In the genomic region with DNA sequence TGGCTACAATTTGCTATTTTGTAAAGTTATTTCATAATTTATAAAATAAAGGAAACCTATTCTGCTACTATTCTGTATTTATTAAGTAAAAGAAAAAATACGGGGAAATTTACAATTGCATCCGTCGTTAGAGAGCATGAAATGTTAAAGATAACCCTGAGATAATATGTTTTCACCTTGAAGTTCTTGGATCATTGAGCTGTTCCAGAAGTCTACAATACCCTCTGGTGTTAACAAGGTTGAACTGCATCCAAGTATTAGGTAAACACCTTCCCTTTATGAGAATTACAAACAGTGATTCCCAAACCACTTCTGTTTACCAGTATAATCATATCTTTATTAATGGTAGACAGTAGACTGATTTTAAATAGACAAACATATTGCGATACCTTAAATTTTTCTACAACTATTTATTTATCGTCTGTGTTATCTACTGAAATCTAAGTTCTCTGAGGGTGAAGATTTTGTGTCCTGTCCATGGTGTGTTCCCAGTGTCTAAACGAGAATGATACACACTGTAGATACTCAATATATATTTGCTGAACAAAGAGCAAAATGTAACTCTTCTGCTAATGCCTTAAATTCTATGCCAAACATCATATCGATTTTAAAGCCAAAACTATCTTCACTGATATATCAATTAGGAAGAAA, we compare ENCODE assay signal across 8 cellular contexts. TPM values are rescaled to one million over a fixed set of nuclear protein-coding genes. Genes with fewer than 3 reads are reported as not detected.
DNase-seq lines count a peak whose midpoint lies in the region; ATAC-seq, FAIRE-seq and TF ChIP-seq lines count a peak whose summit lies in the region.

No MANE protein-coding gene starts in this region.

- no peak for TF ChIP-seq POLR2A in endothelial cell of umbilical vein (IDR thresholded peaks at IDR 0.05; ENCODE audit: low read depth, low read length)

- H3K27ac ChIP-seq in OCI-LY3 (ENCODE audit: low read length) (no peak overlapping the region), endothelial cell of umbilical vein (ENCODE audit: insufficient read depth, low read depth, low read length) (no peak overlapping the region)

- CTCF ChIA-PET in endothelial cell of umbilical vein (lab: Charles Lee) = interaction anchor here (0.5 to 7.9 kb wide), 16 partner anchors 10 to 878 kb away, joined by 3 to 196 read pairs (median 4); no protein-coding TSS in a partner anchor

- no peak overlapping the region for H3K4me2 ChIP-seq in OCI-LY3 (ENCODE audit: low read length)
- no peak overlapping the region for H3K4me2 ChIP-seq in endothelial cell of umbilical vein (ENCODE audit: insufficient read depth, low read length)

- H3K4me1 ChIP-seq in OCI-LY3 (ENCODE audit: low read length) (no peaks in the 10 kb centered on the region), endothelial cell of umbilical vein (ENCODE audit: control insufficient read depth, extremely low read depth, insufficient read depth, low read length) (no peaks in the 10 kb centered on the region)

- H3K4me3 Mint-ChIP-seq in progenitor cell of endocrine pancreas (ENCODE audit: low read depth) = no peak overlapping the region

- H3K27ac Mint-ChIP-seq in progenitor cell of endocrine pancreas = no peak overlapping the region

- POLR2A ChIA-PET in endothelial cell of umbilical vein (lab: Charles Lee) = no interaction called here

- BruUV-seq in endothelial cell of umbilical vein (replicated peaks; lab: Mats Ljungman, UMichigan) = no TSS peak

- no peaks in the 10 kb centered on the region for H3K9me3 ChIP-seq in OCI-LY3 (ENCODE audit: insufficient read depth, low read length)
- no peaks in the 10 kb centered on the region for H3K9me3 ChIP-seq in endothelial cell of umbilical vein (replicated peaks; ENCODE audit: control insufficient read depth, insufficient read depth, low read length)

- H3K36me3 Mint-ChIP-seq in progenitor cell of endocrine pancreas (ENCODE audit: insufficient read depth) = peaks cover 5% of the 10 kb centered on the region

- H3K9ac ChIP-seq in OCI-LY3 (ENCODE audit: low read length) (no peak overlapping the region), endothelial cell of umbilical vein (replicated peaks; ENCODE audit: extremely low read depth, insufficient read depth, low read length) (no peak overlapping the region)

- no peaks in the 10 kb centered on the region for H3K9me3 Mint-ChIP-seq in progenitor cell of endocrine pancreas (ENCODE audit: low read depth)

- H3K4me3 ChIP-seq in OCI-LY3 (ENCODE audit: low read length) (no peak overlapping the region), endothelial cell of umbilical vein (replicated peaks in 1 of 3; ENCODE audit: insufficient read depth in 1 of 3, low read depth in 1 of 3, low read length in 3 of 3) (no peak overlapping the region)

- TF ChIP-seq CTCF in OCI-LY3 (IDR thresholded peaks at IDR 0.05; ENCODE audit: low read depth, low read length) (peak; percentile 50), endothelial cell of umbilical vein (IDR thresholded peaks at IDR 0.05; ENCODE audit: extremely low read depth in 1 of 2, insufficient read depth in 1 of 2, low read depth in 1 of 2, low read length in 2 of 2) (peak; percentile 33 to 43), progenitor cell of endocrine pancreas (IDR thresholded peaks at IDR 0.05; ENCODE audit: unreplicated experiment) (peak; percentile 85)

- DNase-seq in EH (ENCODE audit: low read depth) (peak; percentile 42), endothelial cell of umbilical vein (ENCODE audit: low read depth, low spot score) (peak; percentile 54), progenitor cell of endocrine pancreas (ENCODE audit: low spot score, unreplicated experiment) (no peak), Ammon's horn (ENCODE audit: low spot score) (no peak)
- no peak for DNase-seq in activated CD4-positive, alpha-beta T cell treated with anti-CD3 and anti-CD28 coated beads, Interleukin-2, amount 50 U/mL, for 1 hour

- H2AFZ ChIP-seq in OCI-LY3 (ENCODE audit: low read depth, low read length) = no peak overlapping the region
- no peak overlapping the region for H2AFZ ChIP-seq in endothelial cell of umbilical vein (ENCODE audit: low read depth, low read length)

- intact Hi-C loops in endothelial cell of umbilical vein (cut with micrococcal nuclease) = loop anchor here (1.0 to 2.0 kb wide), 2 partner anchors 251 to 1563 kb away; no protein-coding TSS in a partner anchor

- no peaks in the 10 kb centered on the region for H3K36me3 ChIP-seq in OCI-LY3 (replicated peaks; ENCODE audit: low read depth, low read length)
- no peaks in the 10 kb centered on the region for H3K36me3 ChIP-seq in endothelial cell of umbilical vein (ENCODE audit: control insufficient read depth in 2 of 2, extremely low read depth in 1 of 2, insufficient read depth in 2 of 2, low read length in 2 of 2)

- H3K4me1 Mint-ChIP-seq in progenitor cell of endocrine pancreas (ENCODE audit: low read depth) = no peaks in the 10 kb centered on the region

- FAIRE-seq in endothelial cell of umbilical vein (lab: Jason Lieb, UNC) = peak; percentile 35

- H4K20me1 ChIP-seq in OCI-LY3 (ENCODE audit: insufficient read depth, low read length) (no peaks in the 10 kb centered on the region), endothelial cell of umbilical vein (replicated peaks; ENCODE audit: control insufficient read depth, extremely low read depth, insufficient read depth, low read length) (no peaks in the 10 kb centered on the region)

- no peaks in the 10 kb centered on the region for H3K9me1 ChIP-seq in endothelial cell of umbilical vein (replicated peaks; ENCODE audit: control insufficient read depth, extremely low read depth, insufficient read depth, low read length)

- H3K79me2 ChIP-seq in OCI-LY3 (ENCODE audit: low read length) (no peaks in the 10 kb centered on the region), endothelial cell of umbilical vein (ENCODE audit: control insufficient read depth, insufficient read depth, low read length) (no peaks in the 10 kb centered on the region)

- ATAC-seq in GM19468 (IDR thresholded peaks at IDR 0.05; ENCODE audit: extremely low read depth, unreplicated experiment) = peak; percentile 46
- peak; percentile 88 for ATAC-seq in HG03565 (IDR thresholded peaks at IDR 0.05; ENCODE audit: unreplicated experiment)

- H3K27me3 ChIP-seq in OCI-LY3 (ENCODE audit: low read depth, low read length) (no peaks in the 10 kb centered on the region), endothelial cell of umbilical vein (ENCODE audit: control insufficient read depth in 2 of 2, insufficient read depth in 2 of 2, low read length in 2 of 2) (no peaks in the 10 kb centered on the region)

- dilution Hi-C loops in endothelial cell of umbilical vein (cut with MboI; ENCODE audit: extremely low pct_ligation_motif_present, low sequenced_read_pairs) = no loop called here

- H3K27me3 Mint-ChIP-seq in progenitor cell of endocrine pancreas = no peaks in the 10 kb centered on the region

TF ChIP-seq in endothelial cell of umbilical vein, 7 proteins besides CTCF, POLR2A, EP300 and RAD21:
- TF ChIP-seq POLR2AphosphoS5 (IDR thresholded peaks at IDR 0.05; ENCODE audit: insufficient read depth, low read depth, low read length) (no peak), JUN (IDR thresholded peaks at IDR 0.05; ENCODE audit: borderline replicate concordance, insufficient read depth, insufficient read length, low read depth) (no peak), GATA2 (IDR thresholded peaks at IDR 0.05; ENCODE audit: insufficient read depth, insufficient read length, low read depth, low read length) (no peak), EZH2 (IDR thresholded peaks at IDR 0.05; ENCODE audit: borderline replicate concordance, low read depth, low read length, severe bottlenecking) (no peak), FOS (IDR thresholded peaks at IDR 0.05; ENCODE audit: borderline replicate concordance, insufficient read depth, low read length) (no peak), MYC (IDR thresholded peaks at IDR 0.05; ENCODE audit: low read depth, low read length) (no peak)
- TF ChIP-seq, protein P1, sequence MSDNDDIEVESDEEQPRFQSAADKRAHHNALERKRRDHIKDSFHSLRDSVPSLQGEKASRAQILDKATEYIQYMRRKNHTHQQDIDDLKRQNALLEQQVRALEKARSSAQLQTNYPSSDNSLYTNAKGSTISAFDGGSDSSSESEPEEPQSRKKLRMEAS (IDR thresholded peaks at IDR 0.05; ENCODE audit: insufficient read depth, insufficient read length) = no peak
TF ChIP-seq in endothelial cell of umbilical vein: peak in this region for 0.

RNA-seq across cellular contexts. Expression of a gene that starts 28.2 kb away (rescaled TPM):
- total RNA-seq in endothelial cell of umbilical vein (4.0 and 4.3 TPM in 2 replicates), progenitor cell of endocrine pancreas (13.6 and 15.4 TPM in 2 replicates)
- 0.62 and 2.5 TPM in 2 replicates for polyA plus RNA-seq in endothelial cell of umbilical vein
- 1.0 and 1.2 TPM in 2 replicates for polyA plus RNA-seq in endothelial cell of umbilical vein (2011; cell fraction: cytosol; rRNA removed)
- polyA plus RNA-seq in endothelial cell of umbilical vein (2011; cell fraction: nucleus; rRNA removed) = 9.1 and 9.2 TPM in 2 replicates
- polyA plus RNA-seq in endothelial cell of umbilical vein (2012) = 1.9 and 2.5 TPM in 2 replicates
- polyA minus RNA-seq in endothelial cell of umbilical vein = 3.4 and 4.9 TPM in 2 replicates
- 2.5 TPM for polyA minus RNA-seq in endothelial cell of umbilical vein (2011; cell fraction: cytosol; rRNA and poly(A)+ RNA removed)
- 20.1 and 22.6 TPM in 2 replicates for polyA minus RNA-seq in endothelial cell of umbilical vein (2011; cell fraction: nucleus; rRNA and poly(A)+ RNA removed)

Comparison
In these comparisons a context has a peak if more than half of its experiments do, and no peak if none do; other contexts are left out.
1. DNase-seq: peak in EH (single experiment) and endothelial cell of umbilical vein (single experiment); none in progenitor cell of endocrine pancreas (single experiment), activated CD4-positive, alpha-beta T cell treated with anti-CD3 and anti-CD28 coated beads, Interleukin-2, amount 50 U/mL, for 1 hour (single experiment) and Ammon's horn (single experiment).
2. Peak in every context shown above with its lines, with median percentiles within 50 percentile points of each other: CTCF ChIP-seq.